In genomic region chr13:33207616-33207964, GRCh38 we compare ENCODE assay signal across 9 cellular contexts.
A peak's percentile ranks its signal among the peaks of the same experiment; 100 is the strongest.
DNase-seq lines count a peak whose midpoint lies in the region; ATAC-seq and TF ChIP-seq lines count a peak whose summit lies in the region.
"Had no signal": no experiment of that assay in that cellular context is flagged by ENCODE, and none has a peak within 500 bp of the region (broad histone marks: within the 10 kb centered on the region; RNA-seq: fewer than 3 reads in every experiment).

No MANE protein-coding gene starts in this region.

- TF ChIP-seq CTCF in brain (conservative IDR thresholded peaks at IDR 0.05) (no peak), right lobe of liver (IDR thresholded peaks at IDR 0.05) (no peak), Peyer's patch (IDR thresholded peaks at IDR 0.05) (no peak)

- 33% methylated on average over 3 of the region's 3 CpGs for WGBS in right lobe of liver (ENCODE audit: insufficient coverage, low coverage, low lambda C conversion rate, missing lambda C conversion rate)
- WGBS in aorta, 2 donors = 28 to 31% methylated on average over 3 of the region's 3 CpGs

- no peaks in the 10 kb centered on the region for H3K27me3 ChIP-seq in right lobe of liver
- no peaks in the 10 kb centered on the region for H3K27me3 ChIP-seq in aorta (ENCODE audit: control insufficient read depth in 1 of 2, insufficient read depth in 2 of 2, low read length in 1 of 2)
- no peaks in the 10 kb centered on the region for H3K27me3 ChIP-seq in Peyer's patch

- H3K4me1 Mint-ChIP-seq in activated CD8-positive, alpha-beta memory T cell treated with anti-CD3 and anti-CD28 coated beads, Interleukin-2, amount 10 ng/mL, durations not matched to agents 7 days and 5 days = peaks cover 31% of the 10 kb centered on the region
- H3K4me1 Mint-ChIP-seq in brain = peaks cover 84% of the 10 kb centered on the region

- H3K27ac Mint-ChIP-seq in activated CD8-positive, alpha-beta memory T cell treated with anti-CD3 and anti-CD28 coated beads, Interleukin-2, amount 10 ng/mL, durations not matched to agents 7 days and 5 days = no peak overlapping the region
- H3K27ac Mint-ChIP-seq in brain = peak overlapping the region; percentile 7 to 95 (median 67)
- H3K27ac Mint-ChIP-seq: CD4-positive, alpha-beta memory T cell had no signal

- H3K27ac ChIP-seq in right lobe of liver = peak overlapping the region in 2 of 3 donors; percentile 24 to 48
- H3K27ac ChIP-seq in aorta (ENCODE audit: low read depth in 1 of 2, low read length in 2 of 2) = peak overlapping the region in 1 of 2 donors; percentile 42
- H3K27ac ChIP-seq in Peyer's patch = peak overlapping the region in 2 of 4 donors; percentile 53 to 72

- intact Hi-C loops in right lobe of liver (cut with DNase I) (no loop called here), aorta (cut with DNase I) (loop anchor here in 1 of 2 donors (10.0 kb wide), 1 partner anchor 93 kb away; no protein-coding TSS in a partner anchor)

- CTCF ChIA-PET in activated CD8-positive, alpha-beta memory T cell treated with anti-CD3 and anti-CD28 coated beads, Interleukin-2, amount 10 ng/mL, durations not matched to agents 7 days and 5 days (lab: Charles Lee) = interaction anchor here (0.6 kb wide), 1 partner anchor 12 kb away, joined by 3 read pairs; no protein-coding TSS in a partner anchor

- H3K36me3 ChIP-seq in right lobe of liver (no peaks in the 10 kb centered on the region), aorta (ENCODE audit: control insufficient read depth in 1 of 2, insufficient read depth in 2 of 2, low read length in 1 of 2) (no peaks in the 10 kb centered on the region), Peyer's patch (no peaks in the 10 kb centered on the region)

- no peaks in the 10 kb centered on the region for H3K36me3 Mint-ChIP-seq in activated CD8-positive, alpha-beta memory T cell treated with anti-CD3 and anti-CD28 coated beads, Interleukin-2, amount 10 ng/mL, durations not matched to agents 7 days and 5 days
- H3K36me3 Mint-ChIP-seq in brain = no peaks in the 10 kb centered on the region
- H3K36me3 Mint-ChIP-seq: CD4-positive, alpha-beta memory T cell had no signal

- ATAC-seq in activated CD8-positive, alpha-beta memory T cell treated with anti-CD3 and anti-CD28 coated beads, Interleukin-2, amount 10 ng/mL, durations not matched to agents 7 days and 5 days = peak; percentile 36
- ATAC-seq in right lobe of liver = peak; percentile 69 to 80 (median 71)
- peak; percentile 17 for ATAC-seq in aorta (ENCODE audit: low FRiP score)
- ATAC-seq in HG03196 (IDR thresholded peaks at IDR 0.05; ENCODE audit: unreplicated experiment) = no peak

- H3K9me3 Mint-ChIP-seq in activated CD8-positive, alpha-beta memory T cell treated with anti-CD3 and anti-CD28 coated beads, Interleukin-2, amount 10 ng/mL, durations not matched to agents 7 days and 5 days (ENCODE audit: low read depth) = no peaks in the 10 kb centered on the region
- H3K9me3 Mint-ChIP-seq in brain = no peaks in the 10 kb centered on the region
- H3K9me3 Mint-ChIP-seq: CD4-positive, alpha-beta memory T cell had no signal

- no peak for DNase-seq in activated CD8-positive, alpha-beta memory T cell treated with anti-CD3 and anti-CD28 coated beads, Interleukin-2, amount 10 ng/mL, durations not matched to agents 7 days and 5 days
- no peak for DNase-seq in activated CD8-positive, alpha-beta memory T cell treated with anti-CD3 and anti-CD28 coated beads, Interleukin-2, amount 50 U/mL, for 48 hours
- DNase-seq in right lobe of liver (peak in 1 of 3 donors; percentile 42), aorta (no peak), hypothalamus (lab: John Stamatoyannopoulos, UW) (no peak), Peyer's patch (no peak)
- DNase-seq: CD4-positive, alpha-beta memory T cell had no signal

- H3K4me3 ChIP-seq in right lobe of liver = no peak overlapping the region
- H3K4me3 ChIP-seq in aorta (ENCODE audit: low read length in 2 of 2) = no peak overlapping the region
- no peak overlapping the region for H3K4me3 ChIP-seq in Peyer's patch

- no peak overlapping the region for H3K4me3 Mint-ChIP-seq in activated CD8-positive, alpha-beta memory T cell treated with anti-CD3 and anti-CD28 coated beads, Interleukin-2, amount 10 ng/mL, durations not matched to agents 7 days and 5 days
- H3K4me3 Mint-ChIP-seq in brain = no peak overlapping the region
- H3K4me3 Mint-ChIP-seq: CD4-positive, alpha-beta memory T cell had no signal

- H3K4me1 ChIP-seq in right lobe of liver = peaks cover 0 to 15% (median 3%) of the 10 kb centered on the region in 4 donors
- H3K4me1 ChIP-seq in aorta (ENCODE audit: control insufficient read depth in 1 of 2, insufficient read depth in 2 of 2, low read length in 2 of 2) = peaks cover 0 to 4% of the 10 kb centered on the region in 2 donors
- peaks cover 0 to 36% (median 0%) of the 10 kb centered on the region in 4 donors for H3K4me1 ChIP-seq in Peyer's patch

- no peaks in the 10 kb centered on the region for H3K9me3 ChIP-seq in right lobe of liver
- H3K9me3 ChIP-seq in aorta (ENCODE audit: control insufficient read depth, low read length) = no peaks in the 10 kb centered on the region
- no peaks in the 10 kb centered on the region for H3K9me3 ChIP-seq in Peyer's patch

- peaks cover 13% of the 10 kb centered on the region for H3K27me3 Mint-ChIP-seq in activated CD8-positive, alpha-beta memory T cell treated with anti-CD3 and anti-CD28 coated beads, Interleukin-2, amount 10 ng/mL, durations not matched to agents 7 days and 5 days
- H3K27me3 Mint-ChIP-seq in brain = no peaks in the 10 kb centered on the region

- TF ChIP-seq POLR2A in right lobe of liver (IDR thresholded peaks at IDR 0.05) = no peak
- no peak for TF ChIP-seq POLR2A in Peyer's patch (IDR thresholded peaks at IDR 0.05)
